Comparison of ENCODE assay signal across 8 cellular contexts in genomic region chr11:47186076-47186936, GRCh38. TPM values are rescaled to one million over a fixed set of nuclear protein-coding genes. Genes with fewer than 3 reads are reported as not detected.
DNase-seq lines count a peak whose midpoint lies in the region; ATAC-seq, FAIRE-seq and TF ChIP-seq lines count a peak whose summit lies in the region.

Gene PACSIN3, minus strand, starts transcription at chr11:47186434. Its CDS starts 3,707 bp downstream, at chr11:47182727.

- intact Hi-C loops in Caco-2 (cut with micrococcal nuclease; ENCODE audit: unreplicated experiment): no loop called here
- intact Hi-C loops in Right ventricle myocardium inferior (cut with DNase I): loop anchor here (2.0 kb wide), 2 partner anchors 28 to 62 kb away; partner anchors contain the start of genes ACP2 and DDB2
- intact Hi-C loops in ovary (cut with DNase I): loop anchor here in 1 of 4 donors (10.0 kb wide), 1 partner anchor 228 kb away; no protein-coding TSS in a partner anchor

- TF ChIP-seq CTCF in Caco-2 (IDR thresholded peaks at IDR 0.05; ENCODE audit: insufficient read depth in 1 of 2, low read depth in 1 of 2, low read length in 1 of 2, severe bottlenecking in 1 of 2, unreplicated experiment in 1 of 2): no peak
- no peak for TF ChIP-seq CTCF in ovary (IDR thresholded peaks at IDR 0.05)

- H3K4me3 ChIP-seq in Caco-2 (ENCODE audit: low read depth, low read length): peak within 1 kb of the TSS; percentile 74
- H3K4me3 ChIP-seq in ovary: peak within 1 kb of the TSS; percentile 61

- no peaks in the 10 kb centered on the region for H3K9me3 ChIP-seq in Caco-2
- no peaks in the 10 kb centered on the region for H3K9me3 ChIP-seq in ovary

- peak within 1 kb of the TSS; percentile 81 to 94 for H3K27ac ChIP-seq in ovary

- H3K27me3 Mint-ChIP-seq in Caco-2 (ENCODE audit: insufficient read depth, unreplicated experiment): no peaks in the 10 kb centered on the region
- H3K27me3 Mint-ChIP-seq in activated naive CD8-positive, alpha-beta T cell treated with anti-CD3 and anti-CD28 coated beads for 36 hours: peaks cover 50% of the 10 kb centered on the region

- H3K4me3 Mint-ChIP-seq in Caco-2 (ENCODE audit: unreplicated experiment): peak within 1 kb of the TSS; percentile 92
- peak within 1 kb of the TSS; percentile 73 for H3K4me3 Mint-ChIP-seq in activated naive CD8-positive, alpha-beta T cell treated with anti-CD3 and anti-CD28 coated beads for 36 hours

- H3K36me3 Mint-ChIP-seq in Caco-2 (ENCODE audit: insufficient read depth, unreplicated experiment): peaks cover 25% of the 10 kb centered on the region
- no peaks in the 10 kb centered on the region for H3K36me3 Mint-ChIP-seq in activated naive CD8-positive, alpha-beta T cell treated with anti-CD3 and anti-CD28 coated beads for 36 hours

- TF ChIP-seq EP300 in ovary (IDR thresholded peaks at IDR 0.05): no peak

- FAIRE-seq in H54 (lab: Jason Lieb, UNC): no peak

- TF ChIP-seq POLR2A in H54 (IDR thresholded peaks at IDR 0.05; ENCODE audit: low read depth, low read length) (peak; percentile 57; the same call in 1 of the 2 replicates), ovary (IDR thresholded peaks at IDR 0.05) (peak; percentile 23)

- H3K27me3 ChIP-seq in Caco-2 (replicated peaks; ENCODE audit: control insufficient read depth, insufficient read depth, low read length): no peaks in the 10 kb centered on the region
- H3K27me3 ChIP-seq in ovary: no peaks in the 10 kb centered on the region

- CTCF ChIA-PET in Caco-2 (lab: Charles Lee): interaction anchor here (0.9 to 4.5 kb wide), 9 partner anchors 8 to 169 kb away, joined by 3 to 31 read pairs (median 9); partner anchors contain the start of genes DDB2 and NR1H3

- ATAC-seq in Right ventricle myocardium inferior (peak; percentile 56), HG03095 (IDR thresholded peaks at IDR 0.05; ENCODE audit: unreplicated experiment) (no peak), HG03025 (IDR thresholded peaks at IDR 0.05; ENCODE audit: low FRiP score, unreplicated experiment) (no peak)

- DNase-seq in Caco-2 (peak; percentile 71 to 79), H54 (ENCODE audit: insufficient read length, low spot score) (peak; percentile 72), OCI-M1 (lab: John Stamatoyannopoulos, UW) (peak; percentile 21), Right ventricle myocardium inferior (ENCODE audit: missing footprints) (peak; percentile 81), ovary (peak; percentile 53 to 76 (median 67))
- peak; percentile 43 for DNase-seq in activated naive CD8-positive, alpha-beta T cell treated with anti-CD3 and anti-CD28 coated beads for 36 hours

- POLR2A ChIA-PET in Caco-2 (lab: Charles Lee): interaction anchor here (0.7 to 2.4 kb wide), 13 partner anchors 9 to 199 kb away, joined by 3 to 52 read pairs (median 7); partner anchors contain the start of genes ACP2, DDB2 and NR1H3

- no TSS peak for BruUV-seq in Caco-2 (replicated peaks; lab: Mats Ljungman, UMichigan)

- peaks cover 36% of the 10 kb centered on the region for H3K4me1 ChIP-seq in Caco-2
- peaks cover 8% of the 10 kb centered on the region for H3K4me1 ChIP-seq in ovary (ENCODE audit: insufficient read depth)

- peak within 1 kb of the TSS; percentile 91 for H3K27ac Mint-ChIP-seq in Caco-2 (ENCODE audit: unreplicated experiment)
- H3K27ac Mint-ChIP-seq in activated naive CD8-positive, alpha-beta T cell treated with anti-CD3 and anti-CD28 coated beads for 36 hours: no peak within 1 kb of the TSS

- no peaks in the 10 kb centered on the region for H3K9me3 Mint-ChIP-seq in Caco-2 (ENCODE audit: unreplicated experiment)
- H3K9me3 Mint-ChIP-seq in activated naive CD8-positive, alpha-beta T cell treated with anti-CD3 and anti-CD28 coated beads for 36 hours: no peaks in the 10 kb centered on the region

- H3K36me3 ChIP-seq in Caco-2 (ENCODE audit: control insufficient read depth, insufficient read depth, low read length) (no peaks in the 10 kb centered on the region; the same call in none of the 2 replicates), ovary (no peaks in the 10 kb centered on the region)

- WGBS in ovary, 3 donors: 0 to 1% (median 0%) methylated on average over 33 to 87 of the region's 87 CpGs

- peaks cover 11% of the 10 kb centered on the region for H3K4me1 Mint-ChIP-seq in Caco-2 (ENCODE audit: low read depth, unreplicated experiment)
- H3K4me1 Mint-ChIP-seq in activated naive CD8-positive, alpha-beta T cell treated with anti-CD3 and anti-CD28 coated beads for 36 hours: peaks cover 10% of the 10 kb centered on the region

RNA-seq across cellular contexts. Expression of gene PACSIN3, which starts in this region (rescaled TPM):
- total RNA-seq in Caco-2 (2022) (72.8 and 76.7 TPM in 2 replicates), Right ventricle myocardium inferior (177 TPM), ovary (10 to 100 TPM; 26.1 to 69.8 (median 40.8) TPM)
- total RNA-seq in activated naive CD8-positive, alpha-beta T cell treated with anti-CD3 and anti-CD28 coated beads for 36 hours: 1 to 10 TPM; 6.8 to 7.0 TPM
- polyA plus RNA-seq in ovary: 10 to 100 TPM in 1 of 2 donors, 1 to 10 TPM in 1; 2.9 to 25.7 TPM

Comparison
In these comparisons a context has a peak if more than half of its experiments do, and no peak if none do; other contexts are left out.
1. DNase-seq: peak in every context shown above with its lines; median percentile 81 in Right ventricle myocardium inferior; 75 in Caco-2; 72 in H54; 67 in ovary; 43 in activated naive CD8-positive, alpha-beta T cell treated with anti-CD3 and anti-CD28 coated beads for 36 hours; 21 in OCI-M1.